Comparison of ENCODE assay signal across 18 cellular contexts in the genomic region with DNA sequence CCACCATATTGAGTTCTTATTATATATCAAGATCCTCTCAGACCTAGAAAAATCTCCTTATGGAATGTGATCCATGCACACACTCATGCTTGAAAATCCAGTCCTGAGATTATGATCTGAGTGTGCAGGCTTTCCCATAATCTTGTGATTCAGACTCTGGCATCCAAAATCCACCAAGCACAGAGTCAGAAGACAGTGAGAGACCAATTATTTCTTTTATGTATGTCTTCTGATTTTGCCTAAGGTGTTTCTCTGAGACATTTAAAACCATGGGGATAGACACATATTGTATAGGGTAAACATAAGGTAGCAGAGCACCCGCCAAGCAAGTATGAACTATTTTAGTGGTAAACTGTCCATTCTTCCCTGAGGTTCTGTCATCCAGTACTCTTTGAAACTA. TPM values are rescaled to one million over a fixed set of nuclear protein-coding genes. Genes with fewer than 3 reads are reported as not detected.
DNase-seq lines count a peak whose midpoint lies in the region; ATAC-seq and TF ChIP-seq lines count a peak whose summit lies in the region.
"Had no signal": no experiment of that assay in that cellular context is flagged by ENCODE, and none has a peak within 500 bp of the region (broad histone marks: within the 10 kb centered on the region; RNA-seq: fewer than 3 reads in every experiment).

No MANE protein-coding gene starts in this region.

- no peak overlapping the region for H3K4me3 ChIP-seq in MG63

- no peaks in the 10 kb centered on the region for H3K27me3 ChIP-seq in MG63

- DNase-seq in SIG-M5 treated with dmso at 0.1 percent for 504 hours (lab: John Stamatoyannopoulos, UW; ENCODE audit: unreplicated experiment) = peak; percentile 6
- DNase-seq in SIG-M5 (lab: John Stamatoyannopoulos, UW) = no peak
- DNase-seq in fibroblast of peridontal ligament (ENCODE audit: extremely low read depth) = peak; percentile 33
- no peak for DNase-seq in MG63
- DNase-seq in glomerular visceral epithelial cell (ENCODE audit: extremely low spot score) = no peak
- DNase-seq: DMS53, KG1, MM.1S, NCI-H1105, NCI-H187, NCI-H446 treated with DMSO at 0.1 percent for 48 hours, NCI-H774, SHP77, SW 1271 had no signal

- H3K36me3 ChIP-seq in MG63 = no peaks in the 10 kb centered on the region

- ATAC-seq in SK-N-SH treated with all-trans-retinoic acid at 6 μM for 48 hours = peak; percentile 46; the same call in 2 of the 3 replicates
- no peak for ATAC-seq in HG03520 (IDR thresholded peaks at IDR 0.05; ENCODE audit: unreplicated experiment)
- no peak for ATAC-seq in GM18502 (IDR thresholded peaks at IDR 0.05; ENCODE audit: poor library complexity, unreplicated experiment)
- ATAC-seq: Panc1 had no signal

- H3K9me3 ChIP-seq in MG63 = peaks cover 7% of the 10 kb centered on the region; the same call in 1 of the 2 replicates

TF ChIP-seq in SK-N-SH treated with all-trans-retinoic acid at 6 μM for 48 hours, 23 proteins besides CTCF, POLR2A, EP300 and RAD21:
- no peak for TF ChIP-seq BACH2 (CRISPR knock-in tag; IDR thresholded peaks at IDR 0.05; ENCODE audit: borderline replicate concordance)
- TF ChIP-seq, protein P1, sequence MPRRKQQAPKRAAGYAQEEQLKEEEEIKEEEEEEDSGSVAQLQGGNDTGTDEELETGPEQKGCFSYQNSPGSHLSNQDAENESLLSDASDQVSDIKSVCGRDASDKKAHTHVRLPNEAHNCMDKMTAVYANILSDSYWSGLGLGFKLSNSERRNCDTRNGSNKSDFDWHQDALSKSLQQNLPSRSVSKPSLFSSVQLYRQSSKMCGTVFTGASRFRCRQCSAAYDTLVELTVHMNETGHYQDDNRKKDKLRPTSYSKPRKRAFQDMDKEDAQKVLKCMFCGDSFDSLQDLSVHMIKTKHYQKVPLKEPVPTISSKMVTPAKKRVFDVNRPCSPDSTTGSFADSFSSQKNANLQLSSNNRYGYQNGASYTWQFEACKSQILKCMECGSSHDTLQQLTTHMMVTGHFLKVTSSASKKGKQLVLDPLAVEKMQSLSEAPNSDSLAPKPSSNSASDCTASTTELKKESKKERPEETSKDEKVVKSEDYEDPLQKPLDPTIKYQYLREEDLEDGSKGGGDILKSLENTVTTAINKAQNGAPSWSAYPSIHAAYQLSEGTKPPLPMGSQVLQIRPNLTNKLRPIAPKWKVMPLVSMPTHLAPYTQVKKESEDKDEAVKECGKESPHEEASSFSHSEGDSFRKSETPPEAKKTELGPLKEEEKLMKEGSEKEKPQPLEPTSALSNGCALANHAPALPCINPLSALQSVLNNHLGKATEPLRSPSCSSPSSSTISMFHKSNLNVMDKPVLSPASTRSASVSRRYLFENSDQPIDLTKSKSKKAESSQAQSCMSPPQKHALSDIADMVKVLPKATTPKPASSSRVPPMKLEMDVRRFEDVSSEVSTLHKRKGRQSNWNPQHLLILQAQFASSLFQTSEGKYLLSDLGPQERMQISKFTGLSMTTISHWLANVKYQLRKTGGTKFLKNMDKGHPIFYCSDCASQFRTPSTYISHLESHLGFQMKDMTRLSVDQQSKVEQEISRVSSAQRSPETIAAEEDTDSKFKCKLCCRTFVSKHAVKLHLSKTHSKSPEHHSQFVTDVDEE (CRISPR knock-in tag; IDR thresholded peaks at IDR 0.05) = no peak

RNA-seq across cellular contexts. Expression of a gene that starts 52.0 kb away (rescaled TPM):
- not detected in 2 replicates for total RNA-seq in MG63 (2014; rRNA removed; shearing (Covaris generic); ENCODE audit: low replicate concordance)

Comparison
In these comparisons a context has a peak if more than half of its experiments do, and no peak if none do; other contexts are left out.
1. DNase-seq: peak in SIG-M5 treated with dmso at 0.1 percent for 504 hours (single experiment) and fibroblast of peridontal ligament (single experiment); none in SIG-M5 (single experiment), MG63 (single experiment) and glomerular visceral epithelial cell (single experiment).